7 cellular contexts compared by ENCODE assay signal in genomic region chr11:47530721-47531120, GRCh38. TPM values are rescaled to one million over a fixed set of nuclear protein-coding genes. Genes with fewer than 3 reads are reported as not detected.
"Had no signal": no experiment of that assay in that cellular context is flagged by ENCODE, and none has a peak within 500 bp of the region (broad histone marks: within the 10 kb centered on the region; RNA-seq: fewer than 3 reads in every experiment).

No MANE protein-coding gene starts in this region.

RNA-seq across cellular contexts. Expression of gene FAM180B, which starts 55.8 kb away (rescaled TPM):
- total RNA-seq: frontal cortex, kidney epithelial cell, left lung, mammary epithelial cell, mononuclear cell, prostate gland, SJSA1 had no signal
